In genomic region chr6:105633814-105634213, GRCh38 we compare ENCODE assay signal across 28 cellular contexts.
"Had no signal": no experiment of that assay in that cellular context is flagged by ENCODE, and none has a peak within 500 bp of the region (broad histone marks: within the 10 kb centered on the region; RNA-seq: fewer than 3 reads in every experiment).

No MANE protein-coding gene starts in this region.

- H3K27ac Mint-ChIP-seq: activated B cell treated with CpG ODN at 0.5 μM for 24 hours; activated CD4-positive, alpha-beta memory T cell treated with anti-CD3 and anti-CD28 coated beads for 36 hours; activated CD4-positive, alpha-beta T cell treated with anti-CD3 and anti-CD28 coated beads, Interleukin-2, amount 10 ng/mL, durations not matched to agents 7 days and 5 days; activated naive CD8-positive, alpha-beta T cell; brain; dendritic cell treated with granulocyte-macrophage colony-stimulating factor and Interleukin-4, amounts not matched to agents 40 ng/mL and 50 ng/mL, for 4 days; endodermal cell; T-helper 17 cell; T-helper 2 cell treated with Interferon-gamma antibody and Interleukin-4, amounts not matched to agents 5 μg/mL and 100 μg/mL, for 36 hours had no signal

- H3K27me3 ChIP-seq: ascending aorta, dorsolateral prefrontal cortex had no signal

- H3K9me3 Mint-ChIP-seq: activated T-cell treated with anti-CD3 and anti-CD28 coated beads, Interleukin-2, amount 50 U/mL, for 4 hours had no signal

- H3K4me3 ChIP-seq: ascending aorta, coronary artery, dorsolateral prefrontal cortex had no signal

- ATAC-seq: activated CD4-positive, CD25-positive, alpha-beta regulatory T cell treated with anti-CD3 and anti-CD28 coated beads, Interleukin-2, amount 50 U/mL, for 24 hours; activated T-cell treated with anti-CD3 and anti-CD28 coated beads, Interleukin-2, amount 50 U/mL, for 4 hours; T-helper 17 cell had no signal

- H3K4me3 Mint-ChIP-seq: activated B cell treated with CpG ODN at 0.5 μM for 24 hours; activated CD4-positive, alpha-beta memory T cell treated with anti-CD3 and anti-CD28 coated beads for 36 hours; activated CD4-positive, alpha-beta T cell treated with anti-CD3 and anti-CD28 coated beads, Interleukin-2, amount 10 ng/mL, durations not matched to agents 7 days and 5 days; activated naive CD8-positive, alpha-beta T cell; activated T-cell treated with anti-CD3 and anti-CD28 coated beads, Interleukin-2, amount 50 U/mL, for 4 hours; brain; central memory CD8-positive, alpha-beta T cell; dendritic cell treated with granulocyte-macrophage colony-stimulating factor and Interleukin-4, amounts not matched to agents 40 ng/mL and 50 ng/mL, for 4 days; endodermal cell; T-helper 17 cell; T-helper 2 cell treated with Interferon-gamma antibody and Interleukin-4, amounts not matched to agents 5 μg/mL and 100 μg/mL, for 36 hours had no signal

- H3K27me3 Mint-ChIP-seq: central memory CD8-positive, alpha-beta T cell; T-helper 17 cell had no signal

- H3K27ac ChIP-seq: ascending aorta, coronary artery, dorsolateral prefrontal cortex, WERI-Rb-1 had no signal

- H3K4me1 Mint-ChIP-seq: activated B cell treated with CpG ODN at 0.5 μM for 24 hours; activated CD4-positive, alpha-beta T cell treated with anti-CD3 and anti-CD28 coated beads, Interleukin-2, amount 10 ng/mL, durations not matched to agents 7 days and 5 days; brain; endodermal cell; T-helper 17 cell had no signal

- DNase-seq: activated B cell treated with CpG ODN at 0.5 μM for 24 hours; activated CD4-positive, alpha-beta memory T cell treated with anti-CD3 and anti-CD28 coated beads for 36 hours; activated CD4-positive, alpha-beta T cell treated with anti-CD3 and anti-CD28 coated beads, Interleukin-2, amount 10 ng/mL, durations not matched to agents 7 days and 5 days; activated CD8-positive, alpha-beta memory T cell treated with anti-CD3 and anti-CD28 coated beads for 24 hours; activated CD8-positive, alpha-beta memory T cell treated with anti-CD3 and anti-CD28 coated beads, Interleukin-2, amount 50 U/mL, for 4 hours; activated effector memory CD4-positive, alpha-beta T cell treated with Interleukin-2 at 50 U/mL for 16 hours; activated gamma-delta T cell treated with Interleukin-2 at 50 U/mL for 16 hours; activated naive CD4-positive, alpha-beta T cell treated with anti-CD3 and anti-CD28 coated beads, Interleukin-2, amount 50 U/mL, for 16 hours; activated naive CD4-positive, alpha-beta T cell treated with Interleukin-2 at 50 U/mL for 16 hours; activated T-cell treated with anti-CD3 and anti-CD28 coated beads, Interleukin-2, amount 50 U/mL, for 4 hours; dorsolateral prefrontal cortex; effector memory CD4-positive, alpha-beta T cell; endodermal cell; foreskin fibroblast; head of caudate nucleus; hippocampal formation; T-helper 1 cell; T-helper 17 cell; T1000; WERI-Rb-1 had no signal

- H3K36me3 ChIP-seq: ascending aorta, WERI-Rb-1 had no signal

- H3K36me3 Mint-ChIP-seq: activated CD4-positive, alpha-beta memory T cell treated with anti-CD3 and anti-CD28 coated beads for 36 hours; brain had no signal
